ENCODE assay signal across 8 cellular contexts in genomic region chr18:33577688-33578370, GRCh38. TPM values are rescaled to one million over a fixed set of nuclear protein-coding genes. Genes with fewer than 3 reads are reported as not detected.
DNase-seq lines count a peak whose midpoint lies in the region; ATAC-seq and TF ChIP-seq lines count a peak whose summit lies in the region.

ASXL3 (plus strand) TSS chr18:33578219; CDS start chr18:33578632, 413 bp downstream.

- H3K36me3 ChIP-seq in SJCRH30, result no peaks in the 10 kb centered on the region
- H3K36me3 ChIP-seq in esophagus squamous epithelium, result no peaks in the 10 kb centered on the region
- H3K36me3 ChIP-seq in muscle layer of duodenum (ENCODE audit: control insufficient read depth in 1 of 2, insufficient read depth in 2 of 2, low read length in 2 of 2), result no peaks in the 10 kb centered on the region
- H3K36me3 ChIP-seq in aorta (ENCODE audit: control insufficient read depth in 1 of 2, insufficient read depth in 2 of 2, low read length in 1 of 2), result no peaks in the 10 kb centered on the region

- H3K27ac ChIP-seq in SJCRH30 (no peak within 1 kb of the TSS), esophagus squamous epithelium (peak within 1 kb of the TSS; percentile 50 to 94 (median 83)), muscle layer of duodenum (ENCODE audit: low read length) (peak within 1 kb of the TSS; percentile 49), aorta (ENCODE audit: low read depth in 1 of 2, low read length in 2 of 2) (peak within 1 kb of the TSS; percentile 95)

- H3K4me1 ChIP-seq in SJCRH30 (no peaks in the 10 kb centered on the region), esophagus squamous epithelium (peaks cover 2 to 20% (median 5%) of the 10 kb centered on the region in 3 donors), muscle layer of duodenum (ENCODE audit: control insufficient read depth in 1 of 2, insufficient read depth in 2 of 2, low read length in 2 of 2) (peaks cover 4 to 7% of the 10 kb centered on the region in 2 donors), aorta (ENCODE audit: control insufficient read depth in 1 of 2, insufficient read depth in 2 of 2, low read length in 2 of 2) (peaks cover 0 to 2% of the 10 kb centered on the region in 2 donors)

- H3K27me3 ChIP-seq in SJCRH30, result peaks cover 13% of the 10 kb centered on the region
- peaks cover 0 to 53% (median 0%) of the 10 kb centered on the region in 4 donors for H3K27me3 ChIP-seq in esophagus squamous epithelium
- peaks cover 5% of the 10 kb centered on the region for H3K27me3 ChIP-seq in muscle layer of duodenum (ENCODE audit: low read depth, low read length)
- no peaks in the 10 kb centered on the region for H3K27me3 ChIP-seq in aorta (ENCODE audit: control insufficient read depth in 1 of 2, insufficient read depth in 2 of 2, low read length in 1 of 2)

- no peaks in the 10 kb centered on the region for H3K9me3 ChIP-seq in SJCRH30 (replicated peaks)
- H3K9me3 ChIP-seq in esophagus squamous epithelium, result no peaks in the 10 kb centered on the region
- no peaks in the 10 kb centered on the region for H3K9me3 ChIP-seq in muscle layer of duodenum (ENCODE audit: control insufficient read depth in 1 of 2, low read length in 2 of 2)
- no peaks in the 10 kb centered on the region for H3K9me3 ChIP-seq in aorta (ENCODE audit: control insufficient read depth, low read length)

- peak within 1 kb of the TSS; percentile 60 for H3K4me3 ChIP-seq in SJCRH30
- peak within 1 kb of the TSS; percentile 28 to 80 (median 62) for H3K4me3 ChIP-seq in esophagus squamous epithelium
- peak within 1 kb of the TSS; percentile 78 to 82 for H3K4me3 ChIP-seq in muscle layer of duodenum (ENCODE audit: low read depth in 1 of 2, low read length in 2 of 2)
- peak within 1 kb of the TSS; percentile 68 to 98 for H3K4me3 ChIP-seq in aorta (ENCODE audit: low read length in 2 of 2)

- TF ChIP-seq POLR2A in esophagus squamous epithelium (IDR thresholded peaks at IDR 0.05), result no peak

- WGBS in esophagus squamous epithelium, 2 donors, result 0 to 4% methylated on average over 10 to 11 of the region's 70 CpGs
- WGBS in aorta, 2 donors, result 1% methylated on average over 56 to 70 of the region's 70 CpGs

- TF ChIP-seq CTCF in esophagus squamous epithelium (IDR thresholded peaks at IDR 0.05), result no peak

- intact Hi-C loops in esophagus squamous epithelium (cut with DNase I), result no loop called here
- intact Hi-C loops in aorta (cut with DNase I), result no loop called here

- DNase-seq in COLO668 (lab: John Stamatoyannopoulos, UW; ENCODE audit: unreplicated experiment) (peak; percentile 86), SJCRH30 (peak; percentile 4 to 9), esophagus squamous epithelium (lab: John Stamatoyannopoulos, UW) (no peak), aorta (peak; percentile 60 to 84), SIG-M5 treated with dmso at 0.1 percent for 504 hours (lab: John Stamatoyannopoulos, UW; ENCODE audit: unreplicated experiment) (no peak), kidney glomerular epithelial cell (lab: John Stamatoyannopoulos, UW) (no peak)

- ATAC-seq in HG02981 (IDR thresholded peaks at IDR 0.05; ENCODE audit: unreplicated experiment) (peak; percentile 46), aorta (ENCODE audit: low FRiP score) (peak; percentile 81)

RNA-seq across cellular contexts. Expression of gene ASXL3, which starts in this region (rescaled TPM):
- total RNA-seq in SJCRH30 (2014; rRNA removed; shearing (Covaris generic)), result 0.03 TPM in 1 of 2 replicates, not detected in the other
- total RNA-seq in esophagus squamous epithelium (under 1 TPM in 3 of 4 donors, not detected in 1; 0.18 to 0.57 (median 0.18) TPM), aorta (1 to 10 TPM; 4.3 to 5.1 TPM)
- polyA plus RNA-seq in aorta, result under 1 TPM; 0.38 to 0.84 TPM

Comparison
In these comparisons a context has a peak if more than half of its experiments do, and no peak if none do; other contexts are left out.
1. Peak in DNase-seq and H3K4me3 ChIP-seq in SJCRH30; RNA of the gene not detected or under 1 TPM.
2. DNase-seq: peak in COLO668 (single experiment) and aorta (2 of 2); none in esophagus squamous epithelium (single experiment), SIG-M5 treated with dmso at 0.1 percent for 504 hours (single experiment) and kidney glomerular epithelial cell (single experiment).
3. Peak in every context shown above with its lines, with median percentiles within 50 percentile points of each other: H3K4me3 ChIP-seq.